Comparison of ENCODE assay signal across 26 cellular contexts in genomic region chr1:7233646-7234470, GRCh38.
"Had no signal": no experiment of that assay in that cellular context is flagged by ENCODE, and none has a peak within 500 bp of the region (broad histone marks: within the 10 kb centered on the region; RNA-seq: fewer than 3 reads in every experiment).

No MANE protein-coding gene starts in this region.

- H3K27ac ChIP-seq: ascending aorta, body of pancreas, SK-N-MC, VCaP had no signal

- H3K27me3 ChIP-seq: ascending aorta, body of pancreas had no signal

- H3K27ac Mint-ChIP-seq: activated CD4-positive, alpha-beta T cell treated with anti-CD3 and anti-CD28 coated beads, Interleukin-2, amount 10 ng/mL, durations not matched to agents 7 days and 5 days; activated CD8-positive, alpha-beta T cell treated with anti-CD3 and anti-CD28 coated beads for 36 hours; activated naive CD4-positive, alpha-beta T cell treated with anti-CD3 and anti-CD28 coated beads, Interleukin-2, amount 50 U/mL, for 24 hours; activated T-cell treated with anti-CD3 and anti-CD28 coated beads, Interleukin-2, amount 50 U/mL, for 24 hours; activated T-helper 1 cell treated with anti-CD3 and anti-CD28 coated beads, Interleukin-12 subunit alpha, Interleukin-12 subunit beta, Interleukin-2, Interleukin-4 antibody, amounts not matched to agents 30 ng/mL and 10 ng/mL and 1 ng/mL, durations not matched to agents 14 hours and 24 hours and 36 hours had no signal

- H3K9me3 Mint-ChIP-seq: activated CD4-positive, alpha-beta T cell treated with anti-CD3 and anti-CD28 coated beads, Interleukin-2, amount 10 ng/mL, durations not matched to agents 7 days and 5 days; activated CD8-positive, alpha-beta T cell treated with anti-CD3 and anti-CD28 coated beads for 36 hours; activated naive CD4-positive, alpha-beta T cell treated with anti-CD3 and anti-CD28 coated beads, Interleukin-2, amount 50 U/mL, for 24 hours; activated T-cell treated with anti-CD3 and anti-CD28 coated beads, Interleukin-2, amount 50 U/mL, for 24 hours; activated T-helper 1 cell treated with anti-CD3 and anti-CD28 coated beads, Interleukin-12 subunit alpha, Interleukin-12 subunit beta, Interleukin-2, Interleukin-4 antibody, amounts not matched to agents 30 ng/mL and 10 ng/mL and 1 ng/mL, durations not matched to agents 14 hours and 24 hours and 36 hours had no signal

- H3K27me3 Mint-ChIP-seq: activated CD8-positive, alpha-beta T cell treated with anti-CD3 and anti-CD28 coated beads for 36 hours had no signal

- H3K4me3 Mint-ChIP-seq: activated CD4-positive, alpha-beta T cell treated with anti-CD3 and anti-CD28 coated beads, Interleukin-2, amount 10 ng/mL, durations not matched to agents 7 days and 5 days; activated CD8-positive, alpha-beta T cell treated with anti-CD3 and anti-CD28 coated beads for 36 hours; activated naive CD4-positive, alpha-beta T cell treated with anti-CD3 and anti-CD28 coated beads, Interleukin-2, amount 50 U/mL, for 24 hours; activated T-cell treated with anti-CD3 and anti-CD28 coated beads, Interleukin-2, amount 50 U/mL, for 24 hours; activated T-helper 1 cell treated with anti-CD3 and anti-CD28 coated beads, Interleukin-12 subunit alpha, Interleukin-12 subunit beta, Interleukin-2, Interleukin-4 antibody, amounts not matched to agents 30 ng/mL and 10 ng/mL and 1 ng/mL, durations not matched to agents 14 hours and 24 hours and 36 hours had no signal

- DNase-seq: activated CD4-positive, alpha-beta T cell treated with anti-CD3 and anti-CD28 coated beads, Interleukin-2, amount 10 ng/mL, durations not matched to agents 7 days and 5 days; activated CD4-positive, CD25-positive, alpha-beta regulatory T cell; activated CD8-positive, alpha-beta T cell treated with anti-CD3 and anti-CD28 coated beads for 36 hours; activated effector memory CD4-positive, alpha-beta T cell treated with Interleukin-2 at 50 U/mL for 16 hours; activated naive CD4-positive, alpha-beta T cell; activated T-cell treated with anti-CD3 and anti-CD28 coated beads, Interleukin-2, amount 50 U/mL, for 24 hours; body of pancreas; KBM-7; NCI-H1092; NCI-H1417 treated with DMSO at 0.1 percent for 48 hours; NCI-H1694; NCI-H2029; NCI-H345; NCI-H510A; NCI-H526 treated with DMSO at 0.1 percent for 48 hours; NCI-H82; OCI-M1; RPMI8226; T-helper 1 cell had no signal

- H3K9me3 ChIP-seq: ascending aorta, body of pancreas had no signal

- H3K4me1 ChIP-seq: ascending aorta, body of pancreas had no signal

- H3K36me3 ChIP-seq: ascending aorta had no signal

- H3K4me3 ChIP-seq: ascending aorta, body of pancreas, SK-N-MC had no signal

- H3K4me1 Mint-ChIP-seq: activated CD4-positive, alpha-beta T cell treated with anti-CD3 and anti-CD28 coated beads, Interleukin-2, amount 10 ng/mL, durations not matched to agents 7 days and 5 days; activated naive CD4-positive, alpha-beta T cell treated with anti-CD3 and anti-CD28 coated beads, Interleukin-2, amount 50 U/mL, for 24 hours had no signal

- ATAC-seq: activated CD8-positive, alpha-beta T cell treated with anti-CD3 and anti-CD28 coated beads for 36 hours; body of pancreas; Panc1; Right ventricle myocardium inferior had no signal

- H3K36me3 Mint-ChIP-seq: activated naive CD4-positive, alpha-beta T cell treated with anti-CD3 and anti-CD28 coated beads, Interleukin-2, amount 50 U/mL, for 24 hours had no signal
